14 cellular contexts compared by ENCODE assay signal in genomic region chr11:62789576-62789975, GRCh38. TPM values are rescaled to one million over a fixed set of nuclear protein-coding genes. Genes with fewer than 3 reads are reported as not detected.
DNase-seq lines count a peak whose midpoint lies in the region; ATAC-seq and TF ChIP-seq lines count a peak whose summit lies in the region.
"Had no signal": no experiment of that assay in that cellular context is flagged by ENCODE, and none has a peak within 500 bp of the region (broad histone marks: within the 10 kb centered on the region; RNA-seq: fewer than 3 reads in every experiment).

No MANE protein-coding gene starts in this region.

- in situ Hi-C loops in Panc1 (cut with HindIII; ENCODE audit: low pct_unique_long_range_greater_than_20kb, low sequenced_read_pairs): no loop called here

- ATAC-seq in Panc1 (no peak), GM19035 (IDR thresholded peaks at IDR 0.05; ENCODE audit: unreplicated experiment) (no peak), upper lobe of left lung (ENCODE audit: low FRiP score in 2 of 2) (no peak), HG03135 (IDR thresholded peaks at IDR 0.05; ENCODE audit: unreplicated experiment) (no peak)
- ATAC-seq in stimulated activated memory B cell treated with anti-CD40 and anti-IgM and Interleukin-4, amounts not matched to agents 10 μg/mL and 1 μg/mL and 100 μg/mL, for 72 hours: no peak
- ATAC-seq: body of pancreas, heart left ventricle, left lobe of liver had no signal

- TF ChIP-seq CTCF in Panc1 (IDR thresholded peaks at IDR 0.05): no peak
- no peak for TF ChIP-seq CTCF in upper lobe of left lung (IDR thresholded peaks at IDR 0.05)

- H3K27me3 ChIP-seq in Panc1 (ENCODE audit: control insufficient read depth, insufficient read depth, low read length): no peaks in the 10 kb centered on the region
- no peaks in the 10 kb centered on the region for H3K27me3 ChIP-seq in upper lobe of left lung
- H3K27me3 ChIP-seq: body of pancreas, heart left ventricle had no signal

- H3K9me3 ChIP-seq in Panc1 (ENCODE audit: control insufficient read depth, insufficient read depth, low read depth, low read length) (no peaks in the 10 kb centered on the region), upper lobe of left lung (no peaks in the 10 kb centered on the region)
- H3K9me3 ChIP-seq: body of pancreas, heart left ventricle had no signal

- H3K4me3 ChIP-seq in Panc1 (ENCODE audit: low read depth in 2 of 2, low read length in 2 of 2) (peak overlapping the region in 1 of 2 experiments; percentile 87; a peak in 1 of 4 replicates), upper lobe of left lung (no peak overlapping the region)
- H3K4me3 ChIP-seq: body of pancreas had no signal

- CTCF ChIA-PET in Panc1 (lab: Charles Lee): interaction anchor here (0.5 to 0.6 kb wide), 2 partner anchors 60 to 67 kb away, joined by 4 to 11 read pairs; no protein-coding TSS in a partner anchor

- TF ChIP-seq POLR2A in upper lobe of left lung (IDR thresholded peaks at IDR 0.05): no peak

- no peak for TF ChIP-seq EP300 in upper lobe of left lung (IDR thresholded peaks at IDR 0.05)

- H3K9me3 Mint-ChIP-seq in activated naive CD4-positive, alpha-beta T cell treated with anti-CD3 and anti-CD28 coated beads, Interleukin-2, amount 50 U/mL, for 24 hours: no peaks in the 10 kb centered on the region
- no peaks in the 10 kb centered on the region for H3K9me3 Mint-ChIP-seq in stimulated activated memory B cell treated with anti-CD40 and anti-IgM and Interleukin-4, amounts not matched to agents 10 μg/mL and 1 μg/mL and 100 μg/mL, for 72 hours

- intact Hi-C loops in Panc1 (cut with micrococcal nuclease; ENCODE audit: unreplicated experiment): no loop called here

- H3K27ac Mint-ChIP-seq in activated naive CD4-positive, alpha-beta T cell treated with anti-CD3 and anti-CD28 coated beads, Interleukin-2, amount 50 U/mL, for 24 hours: peak overlapping the region; percentile 78
- peak overlapping the region; percentile 96 for H3K27ac Mint-ChIP-seq in stimulated activated memory B cell treated with anti-CD40 and anti-IgM and Interleukin-4, amounts not matched to agents 10 μg/mL and 1 μg/mL and 100 μg/mL, for 72 hours

- peaks cover 9% of the 10 kb centered on the region for H3K36me3 Mint-ChIP-seq in activated naive CD4-positive, alpha-beta T cell treated with anti-CD3 and anti-CD28 coated beads, Interleukin-2, amount 50 U/mL, for 24 hours
- peaks cover 37% of the 10 kb centered on the region for H3K36me3 Mint-ChIP-seq in stimulated activated memory B cell treated with anti-CD40 and anti-IgM and Interleukin-4, amounts not matched to agents 10 μg/mL and 1 μg/mL and 100 μg/mL, for 72 hours

- H3K4me1 ChIP-seq in Panc1 (ENCODE audit: control insufficient read depth, insufficient read depth, low read length): peaks cover 36% of the 10 kb centered on the region
- peaks cover 43 to 67% (median 46%) of the 10 kb centered on the region in 4 donors for H3K4me1 ChIP-seq in upper lobe of left lung

- TSS peak; percentile 61 for BruUV-seq in Panc1 (replicated peaks; lab: Mats Ljungman, UMichigan)

- POLR2A ChIA-PET in Panc1 (lab: Charles Lee): interaction anchor here (1.6 kb wide), 1 partner anchor 52 kb away, joined by 4 read pairs; no protein-coding TSS in a partner anchor

- H3K4me3 Mint-ChIP-seq in activated naive CD4-positive, alpha-beta T cell treated with anti-CD3 and anti-CD28 coated beads, Interleukin-2, amount 50 U/mL, for 24 hours: peak overlapping the region; percentile 95
- H3K4me3 Mint-ChIP-seq in stimulated activated memory B cell treated with anti-CD40 and anti-IgM and Interleukin-4, amounts not matched to agents 10 μg/mL and 1 μg/mL and 100 μg/mL, for 72 hours: peak overlapping the region; percentile 97

- WGBS in upper lobe of left lung, 2 donors: 53 to 73% methylated on average over 3 of the region's 3 CpGs

- H3K27ac ChIP-seq in Panc1 (ENCODE audit: low read length) (peak overlapping the region; percentile 87), upper lobe of left lung (peak overlapping the region in 2 of 4 donors; percentile 90)

- no peak for DNase-seq in activated naive CD4-positive, alpha-beta T cell treated with anti-CD3 and anti-CD28 coated beads, Interleukin-2, amount 50 U/mL, for 16 hours
- DNase-seq in Panc1 (ENCODE audit: low read depth, low spot score): no peak
- DNase-seq in cerebellar cortex (ENCODE audit: low spot score): peak; percentile 16
- no peak for DNase-seq in upper lobe of left lung
- DNase-seq: heart left ventricle; NCI-H2029; NK-92 treated with Interleukin-12 subunit alpha and Interleukin-12 subunit beta, amount 100 ng/mL, for 24 hours; stimulated activated CD4-positive, alpha-beta T cell treated with anti-CD3 and anti-CD28 coated beads, Interleukin-12 subunit alpha, Interleukin-12 subunit beta, amount 100 ng/mL, for 4 hours had no signal

- H3K27me3 Mint-ChIP-seq in activated naive CD4-positive, alpha-beta T cell treated with anti-CD3 and anti-CD28 coated beads, Interleukin-2, amount 50 U/mL, for 24 hours: no peaks in the 10 kb centered on the region
- no peaks in the 10 kb centered on the region for H3K27me3 Mint-ChIP-seq in stimulated activated memory B cell treated with anti-CD40 and anti-IgM and Interleukin-4, amounts not matched to agents 10 μg/mL and 1 μg/mL and 100 μg/mL, for 72 hours

- H3K4me1 Mint-ChIP-seq in activated naive CD4-positive, alpha-beta T cell treated with anti-CD3 and anti-CD28 coated beads, Interleukin-2, amount 50 U/mL, for 24 hours: peaks cover 54% of the 10 kb centered on the region
- peaks cover 44% of the 10 kb centered on the region for H3K4me1 Mint-ChIP-seq in stimulated activated memory B cell treated with anti-CD40 and anti-IgM and Interleukin-4, amounts not matched to agents 10 μg/mL and 1 μg/mL and 100 μg/mL, for 72 hours

- peaks cover 7% of the 10 kb centered on the region for H3K36me3 ChIP-seq in Panc1 (ENCODE audit: control insufficient read depth, insufficient read depth, low read length)
- H3K36me3 ChIP-seq in upper lobe of left lung: peaks cover 9 to 51% (median 25%) of the 10 kb centered on the region in 4 donors

RNA-seq across cellular contexts. Expression of gene TMEM223, which starts 2.2 kb away (rescaled TPM):
- total RNA-seq in Panc1 (2021; ENCODE audit: unreplicated experiment) (20.1 TPM), upper lobe of left lung (10 to 100 TPM; 11.3 to 28.7 (median 15.4) TPM)
- polyA plus RNA-seq in Panc1 (2012; ENCODE audit: insufficient read length): 25.2 TPM

RNA-seq across cellular contexts. Expression of gene TMEM179B, which starts 2.4 kb away (rescaled TPM):
- total RNA-seq in Panc1 (2021; ENCODE audit: unreplicated experiment): 50.9 TPM
- 78.9 TPM for polyA plus RNA-seq in Panc1 (2012; ENCODE audit: insufficient read length)
- 10 to 100 TPM; 38.8 to 98.2 (median 56.2) TPM for total RNA-seq in upper lobe of left lung

RNA-seq across cellular contexts. Expression of gene NXF1, which starts 15.7 kb away (rescaled TPM):
- 56.7 TPM for total RNA-seq in Panc1 (2021; ENCODE audit: unreplicated experiment)
- 44.9 TPM for polyA plus RNA-seq in Panc1 (2012; ENCODE audit: insufficient read length)
- 100 to 1,000 TPM in 1 of 6 donors, 10 to 100 TPM in 5; 56.1 to 215 (median 81.2) TPM for total RNA-seq in upper lobe of left lung

RNA-seq across cellular contexts. Expression of gene TAF6L, which starts 18.4 kb away (rescaled TPM):
- total RNA-seq in Panc1 (2021; ENCODE audit: unreplicated experiment): 32.6 TPM
- polyA plus RNA-seq in Panc1 (2012; ENCODE audit: insufficient read length): 33.0 TPM
- total RNA-seq in upper lobe of left lung: 10 to 100 TPM; 16.7 to 51.3 (median 27.0) TPM

RNA-seq across cellular contexts. Expression of gene POLR2G, which starts 28.2 kb away (rescaled TPM):
- total RNA-seq in Panc1 (2021; ENCODE audit: unreplicated experiment) (114 TPM), upper lobe of left lung (10 to 100 TPM; 15.8 to 62.9 (median 38.8) TPM)
- polyA plus RNA-seq in Panc1 (2012; ENCODE audit: insufficient read length): 145 TPM
